Comparison of ENCODE assay signal across 8 cellular contexts in the genomic region with DNA sequence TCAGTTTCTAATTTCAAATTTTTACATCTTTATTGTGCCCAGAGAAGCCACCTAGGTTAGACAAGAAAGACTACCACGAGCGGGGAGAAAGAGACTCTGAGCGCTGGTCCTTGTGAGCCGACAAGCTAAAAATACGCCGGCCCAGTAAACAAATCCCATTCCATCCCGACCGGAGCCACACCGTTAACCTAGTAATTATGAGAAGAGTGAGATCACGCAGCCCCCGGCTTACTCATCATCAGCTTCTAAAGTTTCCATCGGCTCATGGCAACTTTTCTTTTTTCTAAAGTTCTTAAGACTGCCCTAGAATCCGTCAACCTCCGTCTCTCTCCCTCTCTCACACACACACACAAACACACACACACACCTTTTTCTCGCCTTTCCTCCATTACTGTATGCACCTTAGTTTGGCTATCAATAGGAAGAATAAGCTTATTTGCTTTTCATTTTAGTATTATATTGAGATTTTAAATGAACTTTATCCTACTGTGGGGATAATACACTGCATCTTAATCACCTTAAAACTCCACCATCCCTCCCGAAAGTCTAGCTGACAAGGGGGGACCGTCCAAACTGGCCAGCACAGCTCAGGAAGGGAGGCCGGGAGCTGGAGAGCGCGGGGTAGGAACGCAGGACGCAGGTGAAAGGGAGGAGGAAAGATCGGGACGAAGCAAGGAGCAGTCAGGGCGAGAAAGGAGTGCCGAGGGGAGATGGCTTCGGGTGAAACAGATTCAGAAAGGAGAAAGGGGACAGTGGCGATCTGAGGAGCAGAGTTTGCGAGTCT. TPM values are rescaled to one million over a fixed set of nuclear protein-coding genes. Genes with fewer than 3 reads are reported as not detected.
A peak's percentile ranks its signal among the peaks of the same experiment; 100 is the strongest.
DNase-seq lines count a peak whose midpoint lies in the region; TF ChIP-seq lines count a peak whose summit lies in the region.

No MANE protein-coding gene starts in this region.

- intact Hi-C loops in ascending aorta (cut with DNase I) = loop anchor here (2.0 to 5.0 kb wide), 3 partner anchors 43 to 158 kb away; partner anchors contain the start of gene VPS45

- TF ChIP-seq CTCF in ascending aorta (IDR thresholded peaks at IDR 0.05) = peak in 1 of 3 experiments; percentile 2

- DNase-seq in activated gamma-delta T cell treated with Interleukin-2 at 50 U/mL for 16 hours (peak; percentile 11), activated gamma-delta T cell (lab: John Stamatoyannopoulos, UW) (no peak), T-helper 1 cell (peak in 3 of 5 donors; percentile 2 to 43 (median 5)), ascending aorta (ENCODE audit: low spot score in 2 of 2) (peak; percentile 11 to 79), hepatic stellate cell (ENCODE audit: low spot score) (peak; percentile 33), SKM-1 (lab: John Stamatoyannopoulos, UW; ENCODE audit: unreplicated experiment) (no peak)

- no peaks in the 10 kb centered on the region for H3K27me3 ChIP-seq in HUES6 (ENCODE audit: control insufficient read depth, insufficient read depth, low read length)
- H3K27me3 ChIP-seq in ascending aorta = no peaks in the 10 kb centered on the region
- H3K27me3 ChIP-seq in rectal smooth muscle tissue (ENCODE audit: control insufficient read depth, insufficient read depth, low read length) = no peaks in the 10 kb centered on the region

- no peaks in the 10 kb centered on the region for H3K9me3 ChIP-seq in HUES6 (ENCODE audit: control insufficient read depth, insufficient read depth, low read depth, low read length)
- no peaks in the 10 kb centered on the region for H3K9me3 ChIP-seq in ascending aorta

- H3K4me1 ChIP-seq in HUES6 (ENCODE audit: control insufficient read depth, insufficient read depth, low read length) = peaks cover 23% of the 10 kb centered on the region
- peaks cover 12 to 15% of the 10 kb centered on the region in 2 donors for H3K4me1 ChIP-seq in ascending aorta
- peaks cover 27% of the 10 kb centered on the region for H3K4me1 ChIP-seq in rectal smooth muscle tissue (ENCODE audit: control insufficient read depth, insufficient read depth, low read length)

- H3K36me3 ChIP-seq in HUES6 (ENCODE audit: control insufficient read depth, insufficient read depth, low read length) = peaks cover 13% of the 10 kb centered on the region; the same call in 1 of the 2 replicates
- H3K36me3 ChIP-seq in ascending aorta = peaks cover 0 to 10% of the 10 kb centered on the region in 2 donors
- H3K36me3 ChIP-seq in rectal smooth muscle tissue (ENCODE audit: control insufficient read depth, insufficient read depth, low read length) = no peaks in the 10 kb centered on the region

- H3K4me3 ChIP-seq in HUES6 (ENCODE audit: low read depth, low read length) (peak overlapping the region; percentile 98), ascending aorta (peak overlapping the region; percentile 78 to 92), rectal smooth muscle tissue (ENCODE audit: low read length) (peak overlapping the region; percentile 97)

- H3K27ac ChIP-seq in HUES6 (ENCODE audit: low read depth, low read length) = peak overlapping the region; percentile 84; the same call in 1 of the 2 replicates
- peak overlapping the region; percentile 97 to 99 for H3K27ac ChIP-seq in ascending aorta
- peak overlapping the region; percentile 95 for H3K27ac ChIP-seq in rectal smooth muscle tissue (ENCODE audit: low read depth, low read length)

- H3K9ac ChIP-seq in HUES6 (ENCODE audit: low read length) (peak overlapping the region; percentile 88), rectal smooth muscle tissue (ENCODE audit: low read length) (peak overlapping the region; percentile 96)

RNA-seq across cellular contexts. Expression of gene OTUD7B, which starts 0.7 kb away (rescaled TPM):
- 7.1 TPM for total RNA-seq in ascending aorta

RNA-seq across cellular contexts. Expression of gene VPS45, which starts 57.8 kb away (rescaled TPM):
- 11.3 TPM for total RNA-seq in ascending aorta

Comparison
In these comparisons a context has a peak if more than half of its experiments do, and no peak if none do; other contexts are left out.
1. DNase-seq: peak in activated gamma-delta T cell treated with Interleukin-2 at 50 U/mL for 16 hours (single experiment), T-helper 1 cell (3 of 5), ascending aorta (2 of 2) and hepatic stellate cell (single experiment); none in activated gamma-delta T cell (single experiment) and SKM-1 (single experiment).
2. Peak in every context shown above with its lines, with median percentiles within 50 percentile points of each other: H3K27ac ChIP-seq and H3K4me3 ChIP-seq.